In the genomic region with DNA sequence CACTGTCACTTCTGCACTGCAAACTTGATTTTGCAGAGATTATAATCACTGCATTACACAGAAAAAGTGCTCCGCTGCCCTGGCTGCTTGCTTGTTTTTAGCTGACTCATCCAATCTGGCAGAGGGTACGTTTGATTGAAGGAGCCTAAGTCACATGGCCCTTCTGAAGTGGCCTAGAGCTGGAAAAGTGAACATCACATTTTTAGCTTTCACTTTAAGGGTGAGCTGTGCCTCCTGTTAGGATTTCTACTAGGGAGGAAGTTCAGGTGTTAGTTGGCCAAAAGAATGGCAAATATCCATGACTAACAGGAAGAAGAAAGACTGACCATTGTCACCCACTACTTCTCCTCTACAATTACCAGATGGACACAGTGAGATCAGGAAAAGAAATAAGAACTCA, we compare ENCODE assay signal across 7 cellular contexts.
DNase-seq lines count a peak whose midpoint lies in the region; ATAC-seq lines count a peak whose summit lies in the region.

No MANE protein-coding gene starts in this region.

- no peaks in the 10 kb centered on the region for H3K9me3 Mint-ChIP-seq in activated naive CD4-positive, alpha-beta T cell treated with anti-CD3 and anti-CD28 coated beads, Interleukin-2, amount 10 ng/mL, durations not matched to agents 7 days and 5 days

- DNase-seq in RKO (ENCODE audit: low spot score) (peak; percentile 35), iPS-NIHi11 (ENCODE audit: low spot score) (peak; percentile 14), T-helper 1 cell (no peak)
- DNase-seq in activated CD4-positive, alpha-beta T cell treated with anti-CD3 and anti-CD28 coated beads for 4 hours = no peak
- DNase-seq in activated naive CD4-positive, alpha-beta T cell treated with anti-CD3 and anti-CD28 coated beads, Interleukin-2, amount 10 ng/mL, durations not matched to agents 7 days and 5 days = no peak

- H3K4me3 Mint-ChIP-seq in activated naive CD4-positive, alpha-beta T cell treated with anti-CD3 and anti-CD28 coated beads, Interleukin-2, amount 10 ng/mL, durations not matched to agents 7 days and 5 days = no peak overlapping the region

- no peak overlapping the region for H3K27ac Mint-ChIP-seq in activated naive CD4-positive, alpha-beta T cell treated with anti-CD3 and anti-CD28 coated beads, Interleukin-2, amount 10 ng/mL, durations not matched to agents 7 days and 5 days

- peak; percentile 77 for ATAC-seq in GM18909 (IDR thresholded peaks at IDR 0.05; ENCODE audit: poor library complexity, unreplicated experiment)
- peak; percentile 65 for ATAC-seq in HG03045 (IDR thresholded peaks at IDR 0.05; ENCODE audit: unreplicated experiment)

- H3K27me3 Mint-ChIP-seq in activated naive CD4-positive, alpha-beta T cell treated with anti-CD3 and anti-CD28 coated beads, Interleukin-2, amount 10 ng/mL, durations not matched to agents 7 days and 5 days = no peaks in the 10 kb centered on the region

- no peaks in the 10 kb centered on the region for H3K4me1 Mint-ChIP-seq in activated naive CD4-positive, alpha-beta T cell treated with anti-CD3 and anti-CD28 coated beads, Interleukin-2, amount 10 ng/mL, durations not matched to agents 7 days and 5 days

- no peaks in the 10 kb centered on the region for H3K36me3 Mint-ChIP-seq in activated naive CD4-positive, alpha-beta T cell treated with anti-CD3 and anti-CD28 coated beads, Interleukin-2, amount 10 ng/mL, durations not matched to agents 7 days and 5 days

- CTCF ChIA-PET in activated naive CD4-positive, alpha-beta T cell treated with anti-CD3 and anti-CD28 coated beads, Interleukin-2, amount 10 ng/mL, durations not matched to agents 7 days and 5 days (lab: Charles Lee) = no interaction called here

Comparison
In these comparisons a context has a peak if more than half of its experiments do, and no peak if none do; other contexts are left out.
1. DNase-seq: peak in RKO (single experiment) and iPS-NIHi11 (single experiment); none in activated CD4-positive, alpha-beta T cell treated with anti-CD3 and anti-CD28 coated beads for 4 hours (0 of 2), T-helper 1 cell (0 of 5) and activated naive CD4-positive, alpha-beta T cell treated with anti-CD3 and anti-CD28 coated beads, Interleukin-2, amount 10 ng/mL, durations not matched to agents 7 days and 5 days (single experiment).